In genomic region chr10:101829561-101830315, GRCh38 we compare ENCODE assay signal across 8 cellular contexts. TPM values are rescaled to one million over a fixed set of nuclear protein-coding genes. Genes with fewer than 3 reads are reported as not detected.
DNase-seq lines count a peak whose midpoint lies in the region; ATAC-seq and TF ChIP-seq lines count a peak whose summit lies in the region.

No MANE protein-coding gene starts in this region.

- CTCF ChIA-PET in CD8-positive, alpha-beta memory T cell (lab: Charles Lee) = interaction anchor here (0.6 to 2.1 kb wide), 4 partner anchors 10 to 49 kb away, joined by 3 to 17 read pairs (median 4); no protein-coding TSS in a partner anchor

- H3K4me3 Mint-ChIP-seq in CD8-positive, alpha-beta memory T cell = peak overlapping the region; percentile 88 to 94 (median 91)
- H3K4me3 Mint-ChIP-seq in activated T-helper 17 cell treated with anti-CD3 and anti-CD28 coated beads, Interleukin-2, amount 50 U/mL, for 72 hours = peak overlapping the region; percentile 86
- peak overlapping the region; percentile 76 for H3K4me3 Mint-ChIP-seq in progenitor cell of endocrine pancreas (ENCODE audit: low read depth)

- no peaks in the 10 kb centered on the region for H3K9me3 ChIP-seq in CD8-positive, alpha-beta memory T cell (ENCODE audit: low read length)
- H3K9me3 ChIP-seq in GM23248 (ENCODE audit: low read depth) = no peaks in the 10 kb centered on the region

- peak overlapping the region; percentile 56 for H3K4me3 ChIP-seq in CD8-positive, alpha-beta memory T cell (ENCODE audit: low read length)
- H3K4me3 ChIP-seq in GM23248 = peak overlapping the region; percentile 73
- H3K4me3 ChIP-seq in fibroblast of villous mesenchyme (ENCODE audit: low read depth, low read length) = peak overlapping the region; percentile 37

- peaks cover 0 to 10% of the 10 kb centered on the region in 2 donors for H3K27me3 Mint-ChIP-seq in CD8-positive, alpha-beta memory T cell
- no peaks in the 10 kb centered on the region for H3K27me3 Mint-ChIP-seq in activated T-helper 17 cell treated with anti-CD3 and anti-CD28 coated beads, Interleukin-2, amount 50 U/mL, for 72 hours
- H3K27me3 Mint-ChIP-seq in progenitor cell of endocrine pancreas = no peaks in the 10 kb centered on the region

- H3K27ac Mint-ChIP-seq in CD8-positive, alpha-beta memory T cell = peak overlapping the region; percentile 95 to 99 (median 97)
- peak overlapping the region; percentile 96 for H3K27ac Mint-ChIP-seq in activated T-helper 17 cell treated with anti-CD3 and anti-CD28 coated beads, Interleukin-2, amount 50 U/mL, for 72 hours
- H3K27ac Mint-ChIP-seq in progenitor cell of endocrine pancreas = peak overlapping the region; percentile 93

- peak overlapping the region; percentile 52 for H3K27ac ChIP-seq in CD8-positive, alpha-beta memory T cell (ENCODE audit: low read depth, low read length)
- peak overlapping the region; percentile 60 for H3K27ac ChIP-seq in GM23248

- peak overlapping the region; percentile 67 for H3K9ac ChIP-seq in GM23248

- H3K4me1 Mint-ChIP-seq in CD8-positive, alpha-beta memory T cell = peaks cover 37 to 55% (median 44%) of the 10 kb centered on the region in 3 donors
- peaks cover 38% of the 10 kb centered on the region for H3K4me1 Mint-ChIP-seq in activated T-helper 17 cell treated with anti-CD3 and anti-CD28 coated beads, Interleukin-2, amount 50 U/mL, for 72 hours
- H3K4me1 Mint-ChIP-seq in progenitor cell of endocrine pancreas (ENCODE audit: low read depth) = peaks cover 11% of the 10 kb centered on the region

- H3K79me2 ChIP-seq in GM23248 (ENCODE audit: insufficient read depth) = no peaks in the 10 kb centered on the region

- in situ Hi-C loops in GM23248 (cut with MboI) = no loop called here

- peak overlapping the region; percentile 74 for H3K4me2 ChIP-seq in GM23248 (ENCODE audit: unreplicated experiment)

- peak overlapping the region; percentile 75 for H2AFZ ChIP-seq in GM23248

- 26 to 27% methylated on average over 14 to 29 of the region's 31 CpGs for WGBS in GM23248 (ENCODE audit: low coverage in 1 of 2, low lambda C conversion rate in 2 of 2, missing lambda C conversion rate in 2 of 2), 2 experiments

- no peaks in the 10 kb centered on the region for H3K27me3 ChIP-seq in CD8-positive, alpha-beta memory T cell (ENCODE audit: insufficient read depth, low read length, poor library complexity, severe bottlenecking)
- no peaks in the 10 kb centered on the region for H3K27me3 ChIP-seq in GM23248 (replicated peaks; ENCODE audit: insufficient read depth)

- no peaks in the 10 kb centered on the region for H3K36me3 ChIP-seq in CD8-positive, alpha-beta memory T cell (ENCODE audit: insufficient read depth, low read length)
- H3K36me3 ChIP-seq in GM23248 (ENCODE audit: low read depth) = no peaks in the 10 kb centered on the region

- peaks cover 0 to 3% (median 0%) of the 10 kb centered on the region in 3 donors for H3K36me3 Mint-ChIP-seq in CD8-positive, alpha-beta memory T cell
- H3K36me3 Mint-ChIP-seq in activated T-helper 17 cell treated with anti-CD3 and anti-CD28 coated beads, Interleukin-2, amount 50 U/mL, for 72 hours (ENCODE audit: low read depth) = peaks cover 15% of the 10 kb centered on the region
- no peaks in the 10 kb centered on the region for H3K36me3 Mint-ChIP-seq in progenitor cell of endocrine pancreas (ENCODE audit: insufficient read depth)

- DNase-seq in CD8-positive, alpha-beta memory T cell = peak; percentile 60 to 83 (median 66)
- DNase-seq in GM23248 (peak; percentile 46), NCI-H2171 treated with DMSO at 0.1 percent for 48 hours (lab: John Stamatoyannopoulos, UW) (peak; percentile 55), fibroblast of villous mesenchyme (ENCODE audit: low read depth) (no peak), progenitor cell of endocrine pancreas (ENCODE audit: low spot score, unreplicated experiment) (peak; percentile 43), cerebellum (ENCODE audit: low spot score) (no peak), NCI-H446 treated with DMSO at 0.1 percent for 48 hours (lab: John Stamatoyannopoulos, UW) (no peak)

- POLR2A ChIA-PET in CD8-positive, alpha-beta memory T cell (lab: Charles Lee) = interaction anchor here (5.0 kb wide), 1 partner anchor 12 kb away, joined by 39 read pairs; the partner anchor contains the start of gene OGA

- peaks cover 0 to 4% (median 0%) of the 10 kb centered on the region in 5 donors for H3K9me3 Mint-ChIP-seq in CD8-positive, alpha-beta memory T cell
- no peaks in the 10 kb centered on the region for H3K9me3 Mint-ChIP-seq in activated T-helper 17 cell treated with anti-CD3 and anti-CD28 coated beads, Interleukin-2, amount 50 U/mL, for 72 hours
- no peaks in the 10 kb centered on the region for H3K9me3 Mint-ChIP-seq in progenitor cell of endocrine pancreas (ENCODE audit: low read depth)

- no peaks in the 10 kb centered on the region for H3K9me2 ChIP-seq in GM23248 (ENCODE audit: insufficient read depth)

- 0 out of 2 replicates have a peak, but pooled peaks cover 10% of the 10 kb centered on the region for H3F3A ChIP-seq in GM23248 (ENCODE audit: insufficient read depth)

- TF ChIP-seq CTCF in fibroblast of villous mesenchyme (IDR thresholded peaks at IDR 0.05; ENCODE audit: insufficient read depth, low read depth, low read length) = no peak
- TF ChIP-seq CTCF in progenitor cell of endocrine pancreas (IDR thresholded peaks at IDR 0.05; ENCODE audit: unreplicated experiment) = no peak

- no peak for ATAC-seq in activated T-helper 17 cell treated with anti-CD3 and anti-CD28 coated beads, Interleukin-2, amount 50 U/mL, for 72 hours (replicated peaks)

- peaks cover 47% of the 10 kb centered on the region for H3K4me1 ChIP-seq in CD8-positive, alpha-beta memory T cell (ENCODE audit: insufficient read depth, low read length)
- 0 out of 2 replicates have a peak, but pooled peaks cover 4% of the 10 kb centered on the region for H3K4me1 ChIP-seq in GM23248 (ENCODE audit: insufficient read depth)

- no peaks in the 10 kb centered on the region for H4K20me1 ChIP-seq in GM23248 (ENCODE audit: insufficient read depth)

RNA-seq across cellular contexts. Expression of gene OGA, which starts 11.5 kb away (rescaled TPM):
- 100 to 1,000 TPM in 1 of 2 experiments, 10 to 100 TPM in 1; 95.8 to 109 TPM for total RNA-seq in CD8-positive, alpha-beta memory T cell
- 45.7 TPM for polyA plus RNA-seq in CD8-positive, alpha-beta memory T cell
- total RNA-seq in GM23248 (2014; rRNA removed; shearing (Covaris generic)) = 73.6 and 78.0 TPM in 2 replicates
- 35.2 and 42.5 TPM in 2 replicates for polyA plus RNA-seq in GM23248 (2016; fragmentation: Nextera tagmentation; extraction: Ambion mirVana)
- 100 to 1,000 TPM; 119 to 291 TPM for total RNA-seq in activated T-helper 17 cell treated with anti-CD3 and anti-CD28 coated beads, Interleukin-2, amount 50 U/mL, for 72 hours
- total RNA-seq in fibroblast of villous mesenchyme (80.3 and 93.1 TPM in 2 replicates), progenitor cell of endocrine pancreas (138 and 148 TPM in 2 replicates), cerebellum (295 TPM)

RNA-seq across cellular contexts. Expression of gene KCNIP2, which starts 13.9 kb away (rescaled TPM):
- 1 to 10 TPM in 1 of 2 experiments, under 1 TPM in 1; 0.96 to 1.0 TPM for total RNA-seq in CD8-positive, alpha-beta memory T cell
- polyA plus RNA-seq in CD8-positive, alpha-beta memory T cell = not detected
- total RNA-seq in GM23248 (2014; rRNA removed; shearing (Covaris generic)) = 0.22 TPM in 1 of 2 replicates, not detected in the other
- polyA plus RNA-seq in GM23248 (2016; fragmentation: Nextera tagmentation; extraction: Ambion mirVana) = 0.15 and 0.24 TPM in 2 replicates
- total RNA-seq in activated T-helper 17 cell treated with anti-CD3 and anti-CD28 coated beads, Interleukin-2, amount 50 U/mL, for 72 hours = 10 to 100 TPM in 1 of 2 donors, 1 to 10 TPM in 1; 4.5 to 39.3 TPM
- total RNA-seq in fibroblast of villous mesenchyme (0.86 and 0.97 TPM in 2 replicates), progenitor cell of endocrine pancreas (4.4 and 5.5 TPM in 2 replicates), cerebellum (8.3 TPM)

RNA-seq across cellular contexts. Expression of gene NPM3, which starts 46.5 kb away (rescaled TPM):
- 100 to 1,000 TPM; 209 to 217 TPM for total RNA-seq in CD8-positive, alpha-beta memory T cell
- polyA plus RNA-seq in CD8-positive, alpha-beta memory T cell = 7.5 TPM
- 62.0 and 69.6 TPM in 2 replicates for total RNA-seq in GM23248 (2014; rRNA removed; shearing (Covaris generic))
- polyA plus RNA-seq in GM23248 (2016; fragmentation: Nextera tagmentation; extraction: Ambion mirVana) = 2.9 and 4.1 TPM in 2 replicates
- total RNA-seq in activated T-helper 17 cell treated with anti-CD3 and anti-CD28 coated beads, Interleukin-2, amount 50 U/mL, for 72 hours = 100 to 1,000 TPM in 1 of 2 donors, 10 to 100 TPM in 1; 72.6 to 162 TPM
- 63.5 and 94.7 TPM in 2 replicates for total RNA-seq in fibroblast of villous mesenchyme
- total RNA-seq in progenitor cell of endocrine pancreas = 39.3 and 44.1 TPM in 2 replicates
- total RNA-seq in cerebellum = 13.0 TPM

RNA-seq across cellular contexts. Expression of gene FGF8, which starts 53.8 kb away (rescaled TPM):
- not detected for total RNA-seq in CD8-positive, alpha-beta memory T cell
- polyA plus RNA-seq in CD8-positive, alpha-beta memory T cell = not detected
- total RNA-seq in GM23248 (2014; rRNA removed; shearing (Covaris generic)) = 4.4 TPM in 1 of 2 replicates, not detected in the other
- polyA plus RNA-seq in GM23248 (2016; fragmentation: Nextera tagmentation; extraction: Ambion mirVana) = not detected in 2 replicates
- total RNA-seq in activated T-helper 17 cell treated with anti-CD3 and anti-CD28 coated beads, Interleukin-2, amount 50 U/mL, for 72 hours = not detected
- total RNA-seq in fibroblast of villous mesenchyme = not detected in 2 replicates
- total RNA-seq in progenitor cell of endocrine pancreas = 0.69 and 2.4 TPM in 2 replicates
- 1.2 TPM for total RNA-seq in cerebellum

Comparison
In these comparisons a context has a peak if more than half of its experiments do, and no peak if none do; other contexts are left out.
1. DNase-seq: peak in CD8-positive, alpha-beta memory T cell (5 of 5), GM23248 (single experiment), NCI-H2171 treated with DMSO at 0.1 percent for 48 hours (single experiment) and progenitor cell of endocrine pancreas (single experiment); none in fibroblast of villous mesenchyme (single experiment), cerebellum (single experiment) and NCI-H446 treated with DMSO at 0.1 percent for 48 hours (single experiment).
2. Peak in every context shown above with its lines, with median percentiles within 50 percentile points of each other: H3K4me3 ChIP-seq, H3K27ac Mint-ChIP-seq and H3K4me3 Mint-ChIP-seq.